15 cellular contexts compared by ENCODE assay signal in genomic region chr9:8916771-8917170, GRCh38.
"Had no signal": no experiment of that assay in that cellular context is flagged by ENCODE, and none has a peak within 500 bp of the region (broad histone marks: within the 10 kb centered on the region; RNA-seq: fewer than 3 reads in every experiment).

No MANE protein-coding gene starts in this region.

- H3K36me3 ChIP-seq: cardiac muscle cell, right atrium auricular region had no signal

- H3K27ac ChIP-seq: cardiac muscle cell, epithelial cell of prostate, right atrium auricular region had no signal

- H3K4me3 ChIP-seq: cardiac muscle cell, right atrium auricular region had no signal

- H3K27me3 ChIP-seq: cardiac muscle cell, right atrium auricular region had no signal

- H3K9me3 ChIP-seq: right atrium auricular region had no signal

- H3K4me1 ChIP-seq: right atrium auricular region had no signal

- DNase-seq: activated CD4-positive, alpha-beta T cell treated with anti-CD3 and anti-CD28 coated beads, Interleukin-2, amount 50 U/mL, for 48 hours; activated naive CD4-positive, alpha-beta T cell; activated naive CD8-positive, alpha-beta T cell treated with anti-CD3 and anti-CD28 coated beads for 36 hours; amniotic stem cell; endodermal cell; foreskin fibroblast; islet precursor cell; occipital lobe; stimulated activated CD4-positive, alpha-beta T cell treated with anti-CD3 and anti-CD28 coated beads, Interleukin-12 subunit alpha, Interleukin-12 subunit beta, amount 100 ng/mL, for 4 hours; stimulated activated CD4-positive, alpha-beta T cell treated with anti-CD3 and anti-CD28 coated beads, Interleukin-1b, Interleukin-23, amount 100 ng/mL, for 48 hours; stimulated activated naive CD4-positive, alpha-beta T cell treated with Interleukin-2 at 50 U/mL for 16 hours; trophoblast cell had no signal
